Comparison of ENCODE assay signal across 19 cellular contexts in genomic region chr7:15832996-15833395, GRCh38.
DNase-seq lines count a peak whose midpoint lies in the region; ATAC-seq and FAIRE-seq lines count a peak whose summit lies in the region.
"Had no signal": no experiment of that assay in that cellular context is flagged by ENCODE, and none has a peak within 500 bp of the region (broad histone marks: within the 10 kb centered on the region; RNA-seq: fewer than 3 reads in every experiment).

No MANE protein-coding gene starts in this region.

- DNase-seq in COLO668 (lab: John Stamatoyannopoulos, UW; ENCODE audit: unreplicated experiment), result peak; percentile 56
- DNase-seq in NCI-H1105 treated with DMSO at 0.1 percent for 48 hours (lab: John Stamatoyannopoulos, UW), result peak; percentile 84
- peak; percentile 51 for DNase-seq in dermis blood vessel endothelial cell
- no peak for DNase-seq in left lobe of liver (ENCODE audit: low spot score)
- no peak for DNase-seq in RCC 7860 (ENCODE audit: low spot score)
- DNase-seq in glomerular visceral epithelial cell (ENCODE audit: extremely low spot score), result no peak
- DNase-seq in stimulated activated CD4-positive, alpha-beta T cell treated with anti-CD3 and anti-CD28 coated beads, Interleukin-12 subunit alpha, Interleukin-12 subunit beta, amount 100 ng/mL, for 4 hours, result no peak
- no peak for DNase-seq in NCI-H146 treated with DMSO at 0.1 percent for 48 hours (lab: John Stamatoyannopoulos, UW; ENCODE audit: unreplicated experiment)
- DNase-seq: activated CD8-positive, alpha-beta memory T cell treated with anti-CD3 and anti-CD28 coated beads for 24 hours; activated naive CD4-positive, alpha-beta T cell; AML-193; caudate nucleus; GOT3; NCI-H526; SIG-M5; stimulated activated CD4-positive, alpha-beta T cell treated with anti-CD3 and anti-CD28 coated beads, Interleukin-4, amount 100 ng/mL, for 24 hours; stimulated activated naive B cell treated with anti-CD40 and anti-IgM and Interleukin-4, amounts not matched to agents 10 μg/mL and 1 μg/mL and 100 μg/mL, for 72 hours had no signal

- peak; percentile 25 for ATAC-seq in left lobe of liver
- ATAC-seq: stimulated activated naive B cell treated with anti-CD40 and anti-IgM and Interleukin-4, amounts not matched to agents 10 μg/mL and 1 μg/mL and 100 μg/mL, for 72 hours had no signal

- no peak for FAIRE-seq in RCC 7860 (lab: Jason Lieb, UNC)
- FAIRE-seq: GM12892, TTC549 had no signal

Comparison
In these comparisons a context has a peak if more than half of its experiments do, and no peak if none do; other contexts are left out.
1. DNase-seq: peak in COLO668 (single experiment), NCI-H1105 treated with DMSO at 0.1 percent for 48 hours (single experiment) and dermis blood vessel endothelial cell (single experiment); none in left lobe of liver (single experiment), RCC 7860 (single experiment), glomerular visceral epithelial cell (single experiment), stimulated activated CD4-positive, alpha-beta T cell treated with anti-CD3 and anti-CD28 coated beads, Interleukin-12 subunit alpha, Interleukin-12 subunit beta, amount 100 ng/mL, for 4 hours (single experiment) and NCI-H146 treated with DMSO at 0.1 percent for 48 hours (single experiment).